16 cellular contexts compared by ENCODE assay signal in the genomic region with DNA sequence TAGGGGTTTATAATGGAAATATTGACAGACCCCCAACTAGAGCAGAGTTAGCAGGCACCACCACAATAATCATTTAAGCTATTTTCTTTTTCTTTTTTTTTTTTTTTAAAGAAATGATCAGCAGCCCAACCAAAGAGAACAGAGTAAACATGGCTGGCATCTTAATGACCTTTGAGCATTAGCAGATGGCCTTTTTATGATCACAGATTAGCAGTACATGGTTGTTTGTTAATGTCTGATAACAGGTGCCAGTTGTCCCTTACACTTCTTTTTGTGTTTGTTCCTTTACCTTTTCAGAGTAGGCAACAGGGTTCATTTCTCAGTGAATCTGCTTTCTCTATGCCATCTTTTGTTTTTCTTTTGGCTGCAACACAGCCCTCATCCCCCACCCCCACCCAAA.
"Had no signal": no experiment of that assay in that cellular context is flagged by ENCODE, and none has a peak within 500 bp of the region (broad histone marks: within the 10 kb centered on the region; RNA-seq: fewer than 3 reads in every experiment).

No MANE protein-coding gene starts in this region.

- H3K27ac ChIP-seq: foreskin keratinocyte, thyroid gland had no signal

- H3K9me3 Mint-ChIP-seq: activated naive CD4-positive, alpha-beta T cell treated with anti-CD3 and anti-CD28 coated beads for 36 hours; activated T-helper 17 cell treated with anti-CD3 and anti-CD28 coated beads, Interleukin-2, amount 50 U/mL, for 72 hours; dendritic cell treated with granulocyte-macrophage colony-stimulating factor and Interleukin-4, amounts not matched to agents 40 ng/mL and 50 ng/mL, for 4 days; natural killer cell had no signal

- H3K27ac Mint-ChIP-seq: activated naive CD4-positive, alpha-beta T cell treated with anti-CD3 and anti-CD28 coated beads for 36 hours; activated T-helper 17 cell treated with anti-CD3 and anti-CD28 coated beads, Interleukin-2, amount 50 U/mL, for 72 hours; dendritic cell treated with granulocyte-macrophage colony-stimulating factor and Interleukin-4, amounts not matched to agents 40 ng/mL and 50 ng/mL, for 4 days; effector memory CD8-positive, alpha-beta T cell; natural killer cell; stimulated activated naive B cell treated with anti-CD40 and anti-IgM and Interleukin-4, amounts not matched to agents 10 μg/mL and 1 μg/mL and 100 μg/mL, for 72 hours had no signal

- H3K4me3 Mint-ChIP-seq: activated naive CD4-positive, alpha-beta T cell treated with anti-CD3 and anti-CD28 coated beads for 36 hours; activated T-helper 17 cell treated with anti-CD3 and anti-CD28 coated beads, Interleukin-2, amount 50 U/mL, for 72 hours; dendritic cell treated with granulocyte-macrophage colony-stimulating factor and Interleukin-4, amounts not matched to agents 40 ng/mL and 50 ng/mL, for 4 days; effector memory CD8-positive, alpha-beta T cell; natural killer cell; stimulated activated naive B cell treated with anti-CD40 and anti-IgM and Interleukin-4, amounts not matched to agents 10 μg/mL and 1 μg/mL and 100 μg/mL, for 72 hours had no signal

- H3K27me3 Mint-ChIP-seq: activated T-helper 17 cell treated with anti-CD3 and anti-CD28 coated beads, Interleukin-2, amount 50 U/mL, for 72 hours; dendritic cell treated with granulocyte-macrophage colony-stimulating factor and Interleukin-4, amounts not matched to agents 40 ng/mL and 50 ng/mL, for 4 days; effector memory CD8-positive, alpha-beta T cell; stimulated activated naive B cell treated with anti-CD40 and anti-IgM and Interleukin-4, amounts not matched to agents 10 μg/mL and 1 μg/mL and 100 μg/mL, for 72 hours had no signal

- H3K4me1 Mint-ChIP-seq: activated T-helper 17 cell treated with anti-CD3 and anti-CD28 coated beads, Interleukin-2, amount 50 U/mL, for 72 hours; natural killer cell; stimulated activated naive B cell treated with anti-CD40 and anti-IgM and Interleukin-4, amounts not matched to agents 10 μg/mL and 1 μg/mL and 100 μg/mL, for 72 hours had no signal

- DNase-seq: activated CD4-positive, alpha-beta T cell treated with anti-CD3 and anti-CD28 coated beads for 1 hour; activated CD4-positive, alpha-beta T cell treated with anti-CD3 and anti-CD28 coated beads, Interleukin-2, amount 50 U/mL, for 4 hours; activated naive CD4-positive, alpha-beta T cell treated with anti-CD3 and anti-CD28 coated beads for 36 hours; effector memory CD8-positive, alpha-beta T cell; foreskin keratinocyte; glutamatergic neuron; left ventricle myocardium superior; mesenchymal stem cell; natural killer cell; nucleus accumbens; posterior cingulate gyrus; stimulated activated CD4-positive, alpha-beta T cell treated with anti-CD3 and anti-CD28 coated beads, Interleukin-4, amount 100 ng/mL, for 1 hour; stimulated activated naive B cell treated with anti-CD40 and anti-IgM and Interleukin-4, amounts not matched to agents 10 μg/mL and 1 μg/mL and 100 μg/mL, for 72 hours; thyroid gland had no signal

- ATAC-seq: activated T-helper 17 cell treated with anti-CD3 and anti-CD28 coated beads, Interleukin-2, amount 50 U/mL, for 72 hours; effector memory CD8-positive, alpha-beta T cell; foreskin keratinocyte; left ventricle myocardium superior; natural killer cell; stimulated activated naive B cell treated with anti-CD40 and anti-IgM and Interleukin-4, amounts not matched to agents 10 μg/mL and 1 μg/mL and 100 μg/mL, for 72 hours had no signal

- H3K36me3 Mint-ChIP-seq: natural killer cell; stimulated activated naive B cell treated with anti-CD40 and anti-IgM and Interleukin-4, amounts not matched to agents 10 μg/mL and 1 μg/mL and 100 μg/mL, for 72 hours had no signal
